In the genomic region with DNA sequence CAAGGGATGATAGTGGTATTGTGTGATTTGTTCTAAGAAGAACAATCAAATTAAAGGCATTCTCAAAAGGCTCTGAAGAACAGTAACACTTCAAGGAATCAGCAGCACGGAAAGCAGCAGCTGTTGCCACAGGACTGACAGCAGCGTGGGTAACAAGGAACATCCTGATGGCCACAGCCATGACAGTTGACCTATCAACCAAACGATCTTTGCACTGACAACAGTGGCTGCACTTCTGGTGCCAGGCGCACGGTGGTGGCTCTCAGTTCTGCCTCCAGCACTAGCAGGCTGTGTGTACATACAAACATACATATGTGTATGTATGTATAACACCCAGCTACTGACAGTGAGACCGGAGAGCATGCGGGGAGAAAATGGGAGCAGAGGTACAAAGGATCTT, we compare ENCODE assay signal across 1 cellular context.
A peak's percentile ranks its signal among the peaks of the same experiment; 100 is the strongest.
TF ChIP-seq lines count a peak whose summit lies in the region.

No MANE protein-coding gene starts in this region.

TF ChIP-seq in HepG2, 621 proteins besides CTCF, POLR2A, EP300 and RAD21 (continued from another document and continues in another):
- TF ChIP-seq ZNF704 (CRISPR knock-in tag; IDR thresholded peaks at IDR 0.05; ENCODE audit: borderline replicate concordance) (no peak), WIZ (CRISPR knock-in tag; IDR thresholded peaks at IDR 0.05) (no peak), FOXO1 (CRISPR knock-in tag; IDR thresholded peaks at IDR 0.05) (peak; percentile 30; the same call in 1 of the 2 replicates), JUND (CRISPR knock-in tag; IDR thresholded peaks at IDR 0.05) (no peak), ATF1 (CRISPR knock-in tag; IDR thresholded peaks at IDR 0.05) (no peak), ZKSCAN5 (CRISPR knock-in tag; IDR thresholded peaks at IDR 0.05) (no peak), RFXAP (CRISPR knock-in tag; IDR thresholded peaks at IDR 0.05; ENCODE audit: borderline replicate concordance) (no peak), TEAD2 (CRISPR knock-in tag; IDR thresholded peaks at IDR 0.05) (no peak), ZNF737 (CRISPR knock-in tag; IDR thresholded peaks at IDR 0.05; ENCODE audit: borderline replicate concordance) (no peak), CBX2 (IDR thresholded peaks at IDR 0.05; ENCODE audit: low read depth, low read length) (no peak), CBX2 (CRISPR knock-in tag; IDR thresholded peaks at IDR 0.05; ENCODE audit: low read depth) (no peak), ZNF510 (CRISPR knock-in tag; IDR thresholded peaks at IDR 0.05; ENCODE audit: low read depth) (no peak), NR2C2 (CRISPR knock-in tag; IDR thresholded peaks at IDR 0.05; ENCODE audit: borderline replicate concordance) (no peak), ZNF552 (CRISPR knock-in tag; IDR thresholded peaks at IDR 0.05; ENCODE audit: borderline replicate concordance) (no peak), HNRNPK (IDR thresholded peaks at IDR 0.05; ENCODE audit: low read depth, low read length, poor library complexity, severe bottlenecking) (no peak), ZNF235 (CRISPR knock-in tag; IDR thresholded peaks at IDR 0.05; ENCODE audit: borderline replicate concordance) (no peak), ZNF547 (CRISPR knock-in tag; IDR thresholded peaks at IDR 0.05) (no peak), ERF (CRISPR knock-in tag; IDR thresholded peaks at IDR 0.05) (peak; percentile 38; the same call in 1 of the 2 replicates), RBM39 (IDR thresholded peaks at IDR 0.05; ENCODE audit: low read depth, low read length, poor library complexity, severe bottlenecking) (no peak), ZFP36L2 (CRISPR knock-in tag; IDR thresholded peaks at IDR 0.05) (no peak), ZNF83 (CRISPR knock-in tag; IDR thresholded peaks at IDR 0.05; ENCODE audit: borderline replicate concordance) (no peak), SMAD3 (CRISPR knock-in tag; IDR thresholded peaks at IDR 0.05) (no peak), GLI4 (CRISPR knock-in tag; IDR thresholded peaks at IDR 0.05; ENCODE audit: borderline replicate concordance) (no peak), SRY (CRISPR knock-in tag; IDR thresholded peaks at IDR 0.05) (no peak), HNF4A (CRISPR knock-in tag; IDR thresholded peaks at IDR 0.05) (peak; percentile 83), ZNF644 (CRISPR knock-in tag; IDR thresholded peaks at IDR 0.05; ENCODE audit: low read depth) (peak; percentile 90), DR1 (CRISPR knock-in tag; IDR thresholded peaks at IDR 0.05) (no peak), ZNF331 (CRISPR knock-in tag; IDR thresholded peaks at IDR 0.05) (0 out of 2 replicates have a peak, but pooled peaks have one; percentile 26), PLRG1 (conservative IDR thresholded peaks at IDR 0.05) (no peak), ARNT2 (CRISPR knock-in tag; IDR thresholded peaks at IDR 0.05; ENCODE audit: low read depth) (no peak), MEF2D (CRISPR knock-in tag; IDR thresholded peaks at IDR 0.05) (no peak), ZSCAN30 (CRISPR knock-in tag; IDR thresholded peaks at IDR 0.05) (no peak), ZNF670 (CRISPR knock-in tag; IDR thresholded peaks at IDR 0.05; ENCODE audit: borderline replicate concordance) (no peak), TOE1 (CRISPR knock-in tag; IDR thresholded peaks at IDR 0.05) (no peak), SETDB1 (CRISPR knock-in tag; IDR thresholded peaks at IDR 0.05; ENCODE audit: borderline replicate concordance) (no peak), ZNF557 (CRISPR knock-in tag; IDR thresholded peaks at IDR 0.05) (no peak), KLF13 (CRISPR knock-in tag; IDR thresholded peaks at IDR 0.05) (no peak)
- TF ChIP-seq, protein P1, sequence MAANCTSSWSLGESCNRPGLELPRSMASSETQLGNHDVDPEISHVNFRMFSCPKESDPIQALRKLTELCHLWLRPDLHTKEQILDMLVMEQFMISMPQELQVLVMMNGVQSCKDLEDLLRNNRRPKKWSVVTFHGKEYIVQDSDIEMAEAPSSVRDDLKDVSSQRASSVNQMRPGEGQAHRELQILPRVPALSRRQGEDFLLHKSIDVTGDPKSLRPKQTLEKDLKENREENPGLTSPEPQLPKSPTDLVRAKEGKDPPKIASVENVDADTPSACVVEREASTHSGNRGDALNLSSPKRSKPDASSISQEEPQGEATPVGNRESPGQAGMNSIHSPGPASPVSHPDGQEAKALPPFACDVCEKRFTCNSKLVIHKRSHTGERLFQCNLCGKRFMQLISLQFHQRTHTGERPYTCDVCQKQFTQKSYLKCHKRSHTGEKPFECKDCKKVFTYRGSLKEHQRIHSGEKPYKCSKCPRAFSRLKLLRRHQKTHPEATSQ (CRISPR knock-in tag; IDR thresholded peaks at IDR 0.05; ENCODE audit: borderline replicate concordance) = no peak
- TF ChIP-seq, protein P2, sequence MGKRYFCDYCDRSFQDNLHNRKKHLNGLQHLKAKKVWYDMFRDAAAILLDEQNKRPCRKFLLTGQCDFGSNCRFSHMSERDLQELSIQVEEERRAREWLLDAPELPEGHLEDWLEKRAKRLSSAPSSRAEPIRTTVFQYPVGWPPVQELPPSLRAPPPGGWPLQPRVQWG (CRISPR knock-in tag; IDR thresholded peaks at IDR 0.05; ENCODE audit: borderline replicate concordance, low read depth) = no peak
- TF ChIP-seq, protein P3, sequence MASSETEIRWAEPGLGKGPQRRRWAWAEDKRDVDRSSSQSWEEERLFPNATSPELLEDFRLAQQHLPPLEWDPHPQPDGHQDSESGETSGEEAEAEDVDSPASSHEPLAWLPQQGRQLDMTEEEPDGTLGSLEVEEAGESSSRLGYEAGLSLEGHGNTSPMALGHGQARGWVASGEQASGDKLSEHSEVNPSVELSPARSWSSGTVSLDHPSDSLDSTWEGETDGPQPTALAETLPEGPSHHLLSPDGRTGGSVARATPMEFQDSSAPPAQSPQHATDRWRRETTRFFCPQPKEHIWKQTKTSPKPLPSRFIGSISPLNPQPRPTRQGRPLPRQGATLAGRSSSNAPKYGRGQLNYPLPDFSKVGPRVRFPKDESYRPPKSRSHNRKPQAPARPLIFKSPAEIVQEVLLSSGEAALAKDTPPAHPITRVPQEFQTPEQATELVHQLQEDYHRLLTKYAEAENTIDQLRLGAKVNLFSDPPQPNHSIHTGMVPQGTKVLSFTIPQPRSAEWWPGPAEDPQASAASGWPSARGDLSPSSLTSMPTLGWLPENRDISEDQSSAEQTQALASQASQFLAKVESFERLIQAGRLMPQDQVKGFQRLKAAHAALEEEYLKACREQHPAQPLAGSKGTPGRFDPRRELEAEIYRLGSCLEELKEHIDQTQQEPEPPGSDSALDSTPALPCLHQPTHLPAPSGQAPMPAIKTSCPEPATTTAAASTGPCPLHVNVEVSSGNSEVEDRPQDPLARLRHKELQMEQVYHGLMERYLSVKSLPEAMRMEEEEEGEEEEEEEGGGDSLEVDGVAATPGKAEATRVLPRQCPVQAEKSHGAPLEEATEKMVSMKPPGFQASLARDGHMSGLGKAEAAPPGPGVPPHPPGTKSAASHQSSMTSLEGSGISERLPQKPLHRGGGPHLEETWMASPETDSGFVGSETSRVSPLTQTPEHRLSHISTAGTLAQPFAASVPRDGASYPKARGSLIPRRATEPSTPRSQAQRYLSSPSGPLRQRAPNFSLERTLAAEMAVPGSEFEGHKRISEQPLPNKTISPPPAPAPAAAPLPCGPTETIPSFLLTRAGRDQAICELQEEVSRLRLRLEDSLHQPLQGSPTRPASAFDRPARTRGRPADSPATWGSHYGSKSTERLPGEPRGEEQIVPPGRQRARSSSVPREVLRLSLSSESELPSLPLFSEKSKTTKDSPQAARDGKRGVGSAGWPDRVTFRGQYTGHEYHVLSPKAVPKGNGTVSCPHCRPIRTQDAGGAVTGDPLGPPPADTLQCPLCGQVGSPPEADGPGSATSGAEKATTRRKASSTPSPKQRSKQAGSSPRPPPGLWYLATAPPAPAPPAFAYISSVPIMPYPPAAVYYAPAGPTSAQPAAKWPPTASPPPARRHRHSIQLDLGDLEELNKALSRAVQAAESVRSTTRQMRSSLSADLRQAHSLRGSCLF (CRISPR knock-in tag; IDR thresholded peaks at IDR 0.05; ENCODE audit: borderline replicate concordance) = no peak
- TF ChIP-seq, protein P4, sequence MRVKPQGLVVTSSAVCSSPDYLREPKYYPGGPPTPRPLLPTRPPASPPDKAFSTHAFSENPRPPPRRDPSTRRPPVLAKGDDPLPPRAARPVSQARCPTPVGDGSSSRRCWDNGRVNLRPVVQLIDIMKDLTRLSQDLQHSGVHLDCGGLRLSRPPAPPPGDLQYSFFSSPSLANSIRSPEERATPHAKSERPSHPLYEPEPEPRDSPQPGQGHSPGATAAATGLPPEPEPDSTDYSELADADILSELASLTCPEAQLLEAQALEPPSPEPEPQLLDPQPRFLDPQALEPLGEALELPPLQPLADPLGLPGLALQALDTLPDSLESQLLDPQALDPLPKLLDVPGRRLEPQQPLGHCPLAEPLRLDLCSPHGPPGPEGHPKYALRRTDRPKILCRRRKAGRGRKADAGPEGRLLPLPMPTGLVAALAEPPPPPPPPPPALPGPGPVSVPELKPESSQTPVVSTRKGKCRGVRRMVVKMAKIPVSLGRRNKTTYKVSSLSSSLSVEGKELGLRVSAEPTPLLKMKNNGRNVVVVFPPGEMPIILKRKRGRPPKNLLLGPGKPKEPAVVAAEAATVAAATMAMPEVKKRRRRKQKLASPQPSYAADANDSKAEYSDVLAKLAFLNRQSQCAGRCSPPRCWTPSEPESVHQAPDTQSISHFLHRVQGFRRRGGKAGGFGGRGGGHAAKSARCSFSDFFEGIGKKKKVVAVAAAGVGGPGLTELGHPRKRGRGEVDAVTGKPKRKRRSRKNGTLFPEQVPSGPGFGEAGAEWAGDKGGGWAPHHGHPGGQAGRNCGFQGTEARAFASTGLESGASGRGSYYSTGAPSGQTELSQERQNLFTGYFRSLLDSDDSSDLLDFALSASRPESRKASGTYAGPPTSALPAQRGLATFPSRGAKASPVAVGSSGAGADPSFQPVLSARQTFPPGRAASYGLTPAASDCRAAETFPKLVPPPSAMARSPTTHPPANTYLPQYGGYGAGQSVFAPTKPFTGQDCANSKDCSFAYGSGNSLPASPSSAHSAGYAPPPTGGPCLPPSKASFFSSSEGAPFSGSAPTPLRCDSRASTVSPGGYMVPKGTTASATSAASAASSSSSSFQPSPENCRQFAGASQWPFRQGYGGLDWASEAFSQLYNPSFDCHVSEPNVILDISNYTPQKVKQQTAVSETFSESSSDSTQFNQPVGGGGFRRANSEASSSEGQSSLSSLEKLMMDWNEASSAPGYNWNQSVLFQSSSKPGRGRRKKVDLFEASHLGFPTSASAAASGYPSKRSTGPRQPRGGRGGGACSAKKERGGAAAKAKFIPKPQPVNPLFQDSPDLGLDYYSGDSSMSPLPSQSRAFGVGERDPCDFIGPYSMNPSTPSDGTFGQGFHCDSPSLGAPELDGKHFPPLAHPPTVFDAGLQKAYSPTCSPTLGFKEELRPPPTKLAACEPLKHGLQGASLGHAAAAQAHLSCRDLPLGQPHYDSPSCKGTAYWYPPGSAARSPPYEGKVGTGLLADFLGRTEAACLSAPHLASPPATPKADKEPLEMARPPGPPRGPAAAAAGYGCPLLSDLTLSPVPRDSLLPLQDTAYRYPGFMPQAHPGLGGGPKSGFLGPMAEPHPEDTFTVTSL (CRISPR knock-in tag; IDR thresholded peaks at IDR 0.05; ENCODE audit: borderline replicate concordance) = 0 out of 2 replicates have a peak, but pooled peaks have one; percentile 44
- TF ChIP-seq, protein P5, sequence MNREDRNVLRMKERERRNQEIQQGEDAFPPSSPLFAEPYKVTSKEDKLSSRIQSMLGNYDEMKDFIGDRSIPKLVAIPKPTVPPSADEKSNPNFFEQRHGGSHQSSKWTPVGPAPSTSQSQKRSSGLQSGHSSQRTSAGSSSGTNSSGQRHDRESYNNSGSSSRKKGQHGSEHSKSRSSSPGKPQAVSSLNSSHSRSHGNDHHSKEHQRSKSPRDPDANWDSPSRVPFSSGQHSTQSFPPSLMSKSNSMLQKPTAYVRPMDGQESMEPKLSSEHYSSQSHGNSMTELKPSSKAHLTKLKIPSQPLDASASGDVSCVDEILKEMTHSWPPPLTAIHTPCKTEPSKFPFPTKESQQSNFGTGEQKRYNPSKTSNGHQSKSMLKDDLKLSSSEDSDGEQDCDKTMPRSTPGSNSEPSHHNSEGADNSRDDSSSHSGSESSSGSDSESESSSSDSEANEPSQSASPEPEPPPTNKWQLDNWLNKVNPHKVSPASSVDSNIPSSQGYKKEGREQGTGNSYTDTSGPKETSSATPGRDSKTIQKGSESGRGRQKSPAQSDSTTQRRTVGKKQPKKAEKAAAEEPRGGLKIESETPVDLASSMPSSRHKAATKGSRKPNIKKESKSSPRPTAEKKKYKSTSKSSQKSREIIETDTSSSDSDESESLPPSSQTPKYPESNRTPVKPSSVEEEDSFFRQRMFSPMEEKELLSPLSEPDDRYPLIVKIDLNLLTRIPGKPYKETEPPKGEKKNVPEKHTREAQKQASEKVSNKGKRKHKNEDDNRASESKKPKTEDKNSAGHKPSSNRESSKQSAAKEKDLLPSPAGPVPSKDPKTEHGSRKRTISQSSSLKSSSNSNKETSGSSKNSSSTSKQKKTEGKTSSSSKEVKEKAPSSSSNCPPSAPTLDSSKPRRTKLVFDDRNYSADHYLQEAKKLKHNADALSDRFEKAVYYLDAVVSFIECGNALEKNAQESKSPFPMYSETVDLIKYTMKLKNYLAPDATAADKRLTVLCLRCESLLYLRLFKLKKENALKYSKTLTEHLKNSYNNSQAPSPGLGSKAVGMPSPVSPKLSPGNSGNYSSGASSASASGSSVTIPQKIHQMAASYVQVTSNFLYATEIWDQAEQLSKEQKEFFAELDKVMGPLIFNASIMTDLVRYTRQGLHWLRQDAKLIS (CRISPR knock-in tag; IDR thresholded peaks at IDR 0.05) = no peak
- TF ChIP-seq, protein P6, sequence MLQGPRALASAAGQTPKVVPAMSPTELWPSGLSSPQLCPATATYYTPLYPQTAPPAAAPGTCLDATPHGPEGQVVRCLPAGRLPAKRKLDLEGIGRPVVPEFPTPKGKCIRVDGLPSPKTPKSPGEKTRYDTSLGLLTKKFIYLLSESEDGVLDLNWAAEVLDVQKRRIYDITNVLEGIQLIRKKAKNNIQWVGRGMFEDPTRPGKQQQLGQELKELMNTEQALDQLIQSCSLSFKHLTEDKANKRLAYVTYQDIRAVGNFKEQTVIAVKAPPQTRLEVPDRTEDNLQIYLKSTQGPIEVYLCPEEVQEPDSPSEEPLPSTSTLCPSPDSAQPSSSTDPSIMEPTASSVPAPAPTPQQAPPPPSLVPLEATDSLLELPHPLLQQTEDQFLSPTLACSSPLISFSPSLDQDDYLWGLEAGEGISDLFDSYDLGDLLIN (CRISPR knock-in tag; IDR thresholded peaks at IDR 0.05; ENCODE audit: borderline replicate concordance) = no peak
- TF ChIP-seq, protein P7, sequence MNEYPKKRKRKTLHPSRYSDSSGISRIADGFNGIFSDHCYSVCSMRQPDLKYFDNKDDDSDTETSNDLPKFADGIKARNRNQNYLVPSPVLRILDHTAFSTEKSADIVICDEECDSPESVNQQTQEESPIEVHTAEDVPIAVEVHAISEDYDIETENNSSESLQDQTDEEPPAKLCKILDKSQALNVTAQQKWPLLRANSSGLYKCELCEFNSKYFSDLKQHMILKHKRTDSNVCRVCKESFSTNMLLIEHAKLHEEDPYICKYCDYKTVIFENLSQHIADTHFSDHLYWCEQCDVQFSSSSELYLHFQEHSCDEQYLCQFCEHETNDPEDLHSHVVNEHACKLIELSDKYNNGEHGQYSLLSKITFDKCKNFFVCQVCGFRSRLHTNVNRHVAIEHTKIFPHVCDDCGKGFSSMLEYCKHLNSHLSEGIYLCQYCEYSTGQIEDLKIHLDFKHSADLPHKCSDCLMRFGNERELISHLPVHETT (CRISPR knock-in tag; conservative IDR thresholded peaks at IDR 0.05) = no peak
